Comparison of ENCODE assay signal across 1 cellular context in the genomic region with DNA sequence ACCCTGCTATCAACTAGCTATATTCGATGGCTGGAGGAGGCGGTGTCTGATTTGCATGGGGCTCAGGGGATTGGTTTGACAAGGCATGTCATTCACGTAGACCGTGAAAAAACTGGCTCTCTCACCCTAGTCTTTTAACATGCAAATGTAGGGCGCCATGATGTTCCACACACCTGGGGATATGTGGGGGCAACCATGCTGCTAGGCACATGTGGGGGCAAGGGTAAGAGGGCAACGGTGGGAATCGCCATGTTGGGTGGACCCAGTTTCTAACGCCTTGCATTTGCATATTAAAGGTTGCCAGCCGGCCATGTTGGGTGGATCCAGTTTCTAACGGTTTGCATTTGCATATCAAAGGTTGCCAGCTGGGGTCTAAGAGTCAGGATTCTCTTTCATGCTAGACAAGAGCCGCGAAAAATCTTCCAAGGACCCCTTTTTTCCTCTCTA.
TF ChIP-seq lines count a peak whose summit lies in the region.

No MANE protein-coding gene starts in this region.

TF ChIP-seq in WTC11, 78 proteins besides CTCF, POLR2A, EP300 and RAD21 (continued from another document):
- TF ChIP-seq MYBL2 (CRISPR knock-in tag; IDR thresholded peaks at IDR 0.05) (peak; percentile 96), SP1 (CRISPR knock-in tag; conservative IDR thresholded peaks at IDR 0.05) (0 out of 2 replicates have a peak, but pooled peaks have one; percentile 27), KAT7 (CRISPR knock-in tag; IDR thresholded peaks at IDR 0.05; ENCODE audit: borderline replicate concordance) (no peak), ZNF219 (CRISPR knock-in tag; IDR thresholded peaks at IDR 0.05; ENCODE audit: borderline replicate concordance) (no peak), ZNF396 (CRISPR knock-in tag; IDR thresholded peaks at IDR 0.05; ENCODE audit: borderline replicate concordance) (peak; percentile 94), ZNF423 (CRISPR knock-in tag; IDR thresholded peaks at IDR 0.05) (peak; percentile 7; the same call in 1 of the 2 replicates)
- TF ChIP-seq, protein P1, sequence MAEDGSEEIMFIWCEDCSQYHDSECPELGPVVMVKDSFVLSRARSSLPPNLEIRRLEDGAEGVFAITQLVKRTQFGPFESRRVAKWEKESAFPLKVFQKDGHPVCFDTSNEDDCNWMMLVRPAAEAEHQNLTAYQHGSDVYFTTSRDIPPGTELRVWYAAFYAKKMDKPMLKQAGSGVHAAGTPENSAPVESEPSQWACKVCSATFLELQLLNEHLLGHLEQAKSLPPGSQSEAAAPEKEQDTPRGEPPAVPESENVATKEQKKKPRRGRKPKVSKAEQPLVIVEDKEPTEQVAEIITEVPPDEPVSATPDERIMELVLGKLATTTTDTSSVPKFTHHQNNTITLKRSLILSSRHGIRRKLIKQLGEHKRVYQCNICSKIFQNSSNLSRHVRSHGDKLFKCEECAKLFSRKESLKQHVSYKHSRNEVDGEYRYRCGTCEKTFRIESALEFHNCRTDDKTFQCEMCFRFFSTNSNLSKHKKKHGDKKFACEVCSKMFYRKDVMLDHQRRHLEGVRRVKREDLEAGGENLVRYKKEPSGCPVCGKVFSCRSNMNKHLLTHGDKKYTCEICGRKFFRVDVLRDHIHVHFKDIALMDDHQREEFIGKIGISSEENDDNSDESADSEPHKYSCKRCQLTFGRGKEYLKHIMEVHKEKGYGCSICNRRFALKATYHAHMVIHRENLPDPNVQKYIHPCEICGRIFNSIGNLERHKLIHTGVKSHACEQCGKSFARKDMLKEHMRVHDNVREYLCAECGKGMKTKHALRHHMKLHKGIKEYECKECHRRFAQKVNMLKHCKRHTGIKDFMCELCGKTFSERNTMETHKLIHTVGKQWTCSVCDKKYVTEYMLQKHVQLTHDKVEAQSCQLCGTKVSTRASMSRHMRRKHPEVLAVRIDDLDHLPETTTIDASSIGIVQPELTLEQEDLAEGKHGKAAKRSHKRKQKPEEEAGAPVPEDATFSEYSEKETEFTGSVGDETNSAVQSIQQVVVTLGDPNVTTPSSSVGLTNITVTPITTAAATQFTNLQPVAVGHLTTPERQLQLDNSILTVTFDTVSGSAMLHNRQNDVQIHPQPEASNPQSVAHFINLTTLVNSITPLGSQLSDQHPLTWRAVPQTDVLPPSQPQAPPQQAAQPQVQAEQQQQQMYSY (CRISPR knock-in tag; IDR thresholded peaks at IDR 0.05), result no peak
TF ChIP-seq in WTC11: peak in this region for 6.
